1 cellular context compared by ENCODE assay signal in genomic region chr5:80407735-80408474, GRCh38.
TF ChIP-seq lines count a peak whose summit lies in the region.

Gene ZFYVE16 (plus strand): TSS chr5:80408064. CDS start chr5:80434148, 26,084 bp downstream.

TF ChIP-seq in K562, 482 proteins besides CTCF, POLR2A, EP300 and RAD21 (continued from another document and continues in another):
- no peak for TF ChIP-seq BCLAF1 (IDR thresholded peaks at IDR 0.05; ENCODE audit: borderline replicate concordance in 1 of 2, control insufficient read depth in 1 of 2, low read depth in 2 of 2, low read length in 1 of 2)
- TF ChIP-seq ESRRA (IDR thresholded peaks at IDR 0.05; ENCODE audit: borderline replicate concordance, low read depth): peak; percentile 84
- peak; percentile 56; the same call in 1 of the 2 replicates for TF ChIP-seq AFF4 (CRISPR knock-in tag; IDR thresholded peaks at IDR 0.05)
- TF ChIP-seq XRCC5 (IDR thresholded peaks at IDR 0.05; ENCODE audit: low read depth, low read length): peak; percentile 26; the same call in 1 of the 2 replicates
- TF ChIP-seq PHF21A (IDR thresholded peaks at IDR 0.05; ENCODE audit: borderline replicate concordance, low read depth): peak; percentile 97
- peak; percentile 61; the same call in 1 of the 2 replicates for TF ChIP-seq GTF2F1 (IDR thresholded peaks at IDR 0.05; ENCODE audit: low read depth, low read length)
- no peak for TF ChIP-seq CLOCK (CRISPR knock-in tag; IDR thresholded peaks at IDR 0.05; ENCODE audit: borderline replicate concordance)
- TF ChIP-seq KHSRP (IDR thresholded peaks at IDR 0.05): no peak
- TF ChIP-seq LARP7 (IDR thresholded peaks at IDR 0.05): no peak
- TF ChIP-seq BHLHE40 (IDR thresholded peaks at IDR 0.05; ENCODE audit: low read length): peak; percentile 28; the same call in 1 of the 2 replicates
- 0 out of 4 replicates have a peak, but pooled peaks of 1 of the 2 experiments have one; percentile 38 for TF ChIP-seq FOXA3 (CRISPR knock-in tag; conservative IDR thresholded peaks at IDR 0.05 in 1 of 2, IDR thresholded peaks at IDR 0.05 in 1 of 2)
- peak; percentile 88 for TF ChIP-seq GATAD2A (IDR thresholded peaks at IDR 0.05)
- TF ChIP-seq NFIC (IDR thresholded peaks at IDR 0.05): peak; percentile 37; the same call in 1 of the 2 replicates
- peak; percentile 62; the same call in 1 of the 2 replicates for TF ChIP-seq OTX1 (CRISPR knock-in tag; IDR thresholded peaks at IDR 0.05)
- no peak for TF ChIP-seq USF1 (CRISPR knock-in tag; IDR thresholded peaks at IDR 0.05)
- TF ChIP-seq POLR2AphosphoS5 (IDR thresholded peaks at IDR 0.05; ENCODE audit: control insufficient read depth, insufficient read depth, low read depth, low read length): peak; percentile 66; the same call in 1 of the 2 replicates
- no peak for TF ChIP-seq ZBTB43 (CRISPR knock-in tag; IDR thresholded peaks at IDR 0.05)
- TF ChIP-seq RAD51 (IDR thresholded peaks at IDR 0.05; ENCODE audit: borderline replicate concordance, low read depth): no peak
- no peak for TF ChIP-seq FOSL1 (tag; conservative IDR thresholded peaks at IDR 0.05)
- no peak for TF ChIP-seq ZNF282 (CRISPR knock-in tag; IDR thresholded peaks at IDR 0.05)
- TF ChIP-seq FOXP4 (CRISPR knock-in tag; IDR thresholded peaks at IDR 0.05; ENCODE audit: borderline replicate concordance): peak; percentile 68; the same call in 1 of the 2 replicates
- TF ChIP-seq MXD1 (CRISPR knock-in tag; IDR thresholded peaks at IDR 0.05; ENCODE audit: borderline replicate concordance, poor library complexity, severe bottlenecking): no peak
- TF ChIP-seq DPF2 (IDR thresholded peaks at IDR 0.05): no peak
- TF ChIP-seq MEIS2 (IDR thresholded peaks at IDR 0.05; ENCODE audit: partially characterized antibody): peak; percentile 85
- TF ChIP-seq ZNF324 (CRISPR knock-in tag; IDR thresholded peaks at IDR 0.05): no peak
- no peak for TF ChIP-seq ZNF311 (CRISPR knock-in tag; IDR thresholded peaks at IDR 0.05)
- TF ChIP-seq ZNF511 (CRISPR knock-in tag; IDR thresholded peaks at IDR 0.05): peak; percentile 90
- TF ChIP-seq MLLT1 (IDR thresholded peaks at IDR 0.05): peak in 1 of 2 experiments; percentile 65; a peak in 2 of 4 replicates
- TF ChIP-seq ZBTB7A (IDR thresholded peaks at IDR 0.05; ENCODE audit: borderline replicate concordance, control insufficient read depth, low read depth, low read length): no peak
- TF ChIP-seq E2F6 (IDR thresholded peaks at IDR 0.05; ENCODE audit: borderline replicate concordance in 1 of 2, extremely low read depth in 1 of 2, insufficient read depth in 1 of 2, insufficient read length in 1 of 2, low read depth in 1 of 2, low read length in 1 of 2, poor library complexity in 1 of 2, severe bottlenecking in 1 of 2): peak in 1 of 2 experiments; percentile 16
- TF ChIP-seq FIP1L1 (IDR thresholded peaks at IDR 0.05; ENCODE audit: low read depth, low read length, poor library complexity, severe bottlenecking): peak; percentile 60
- peak; percentile 62; the same call in 1 of the 2 replicates for TF ChIP-seq TFAP4 (CRISPR knock-in tag; IDR thresholded peaks at IDR 0.05; ENCODE audit: borderline replicate concordance)
- TF ChIP-seq STAT5B (CRISPR knock-in tag; IDR thresholded peaks at IDR 0.05): no peak
- no peak for TF ChIP-seq E2F5 (CRISPR knock-in tag; IDR thresholded peaks at IDR 0.05)
- peak; percentile 93 for TF ChIP-seq KDM5B (IDR thresholded peaks at IDR 0.05; ENCODE audit: insufficient replicate concordance, low read depth, low read length)
- no peak for TF ChIP-seq HNRNPH1 (optimal IDR thresholded peaks at IDR 0.05; ENCODE audit: low read depth, low read length)
